In the genomic region with DNA sequence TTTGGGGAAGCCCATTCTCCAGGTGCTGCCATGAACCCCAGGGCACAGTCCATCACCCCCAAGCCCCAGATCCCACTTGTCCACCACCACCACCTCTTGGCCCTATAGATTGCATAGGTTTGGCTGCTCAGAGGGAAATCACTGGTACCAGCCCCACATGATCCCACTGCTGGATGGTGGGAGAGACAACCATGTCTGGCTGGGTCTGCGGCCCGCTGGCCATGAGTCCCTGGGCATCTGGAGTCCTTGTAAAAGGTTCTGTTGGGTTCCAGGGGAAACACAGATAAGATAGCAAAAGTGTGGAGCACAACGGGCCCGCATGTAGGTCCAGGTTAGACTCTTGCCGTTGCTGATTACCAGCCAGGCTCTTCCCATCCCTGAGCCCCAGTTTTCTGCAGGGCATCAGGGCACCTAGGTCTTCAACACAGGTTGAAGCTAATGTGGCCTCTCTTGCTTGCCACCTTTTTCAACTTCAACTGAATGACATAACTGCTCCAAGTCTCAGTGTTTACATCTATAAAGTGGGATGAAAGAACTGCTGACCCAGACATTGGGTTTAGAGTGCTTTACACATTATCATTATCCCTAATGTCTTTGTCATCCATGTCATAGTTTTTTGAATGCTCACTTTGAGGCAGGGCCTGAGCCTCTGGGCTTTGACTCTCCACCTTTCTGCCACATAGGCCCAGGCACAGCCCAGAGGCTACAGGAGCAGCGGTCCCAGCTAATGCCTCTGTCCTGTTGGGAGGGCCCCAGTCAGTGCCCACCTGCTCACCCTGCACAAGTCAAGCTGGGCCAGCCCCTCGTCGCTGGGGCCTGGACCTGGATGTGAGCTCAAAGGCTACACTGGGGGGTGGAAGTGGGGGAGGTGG, we compare ENCODE assay signal across 8 cellular contexts. TPM values are rescaled to one million over a fixed set of nuclear protein-coding genes. Genes with fewer than 3 reads are reported as not detected.
DNase-seq lines count a peak whose midpoint lies in the region; ATAC-seq, FAIRE-seq and TF ChIP-seq lines count a peak whose summit lies in the region.
"Had no signal": no experiment of that assay in that cellular context is flagged by ENCODE, and none has a peak within 500 bp of the region (broad histone marks: within the 10 kb centered on the region; RNA-seq: fewer than 3 reads in every experiment).

No MANE protein-coding gene starts in this region.

- H3K9me3 Mint-ChIP-seq in HFFc6 = no peaks in the 10 kb centered on the region
- H3K9me3 Mint-ChIP-seq in activated T-helper 2 cell treated with anti-CD3 and anti-CD28 coated beads, Interferon-gamma antibody, Interleukin-2, Interleukin-4, amounts not matched to agents 10 μg/mL and 5 μg/mL and 100 μg/mL, durations not matched to agents 14 hours and 24 hours and 36 hours = no peaks in the 10 kb centered on the region
- H3K9me3 Mint-ChIP-seq in stimulated activated naive CD8-positive, alpha-beta T cell treated with anti-CD3 and anti-CD28 coated beads, Interleukin-15, amount 100 ng/mL, for 72 hours = no peaks in the 10 kb centered on the region

- H3K4me1 ChIP-seq in kidney (ENCODE audit: control insufficient read depth in 1 of 2, insufficient read depth in 1 of 2, low read depth in 1 of 2, low read length in 2 of 2) = peaks cover 9 to 35% of the 10 kb centered on the region in 2 donors

- TF ChIP-seq CTCF in HFFc6 (IDR thresholded peaks at IDR 0.05) (no peak), kidney (IDR thresholded peaks at IDR 0.05; ENCODE audit: borderline replicate concordance, extremely low read depth, insufficient read depth) (no peak)

- peak overlapping the region; percentile 83 for H3K4me3 Mint-ChIP-seq in HFFc6
- peak overlapping the region; percentile 86 for H3K4me3 Mint-ChIP-seq in activated T-helper 2 cell treated with anti-CD3 and anti-CD28 coated beads, Interferon-gamma antibody, Interleukin-2, Interleukin-4, amounts not matched to agents 10 μg/mL and 5 μg/mL and 100 μg/mL, durations not matched to agents 14 hours and 24 hours and 36 hours (ENCODE audit: low read depth)
- H3K4me3 Mint-ChIP-seq in stimulated activated naive CD8-positive, alpha-beta T cell treated with anti-CD3 and anti-CD28 coated beads, Interleukin-15, amount 100 ng/mL, for 72 hours = peak overlapping the region; percentile 95 to 97

- DNase-seq in HFFc6 (no peak), kidney (peak; percentile 77), activated gamma-delta T cell (lab: John Stamatoyannopoulos, UW) (no peak)
- no peak for DNase-seq in activated T-helper 2 cell treated with anti-CD3 and anti-CD28 coated beads, Interferon-gamma antibody, Interleukin-2, Interleukin-4, amounts not matched to agents 10 μg/mL and 5 μg/mL and 100 μg/mL, durations not matched to agents 14 hours and 24 hours and 36 hours (ENCODE audit: low spot score)
- DNase-seq in stimulated activated naive CD8-positive, alpha-beta T cell treated with anti-CD3 and anti-CD28 coated beads, Interleukin-15, amount 100 ng/mL, for 72 hours = no peak

- no peaks in the 10 kb centered on the region for H3K36me3 ChIP-seq in kidney (ENCODE audit: control insufficient read depth in 1 of 2, insufficient read depth in 2 of 2, low read length in 2 of 2)
- H3K36me3 ChIP-seq: pancreas had no signal

- H3K9me3 ChIP-seq in kidney (ENCODE audit: control insufficient read depth in 1 of 2, low read length in 2 of 2) = no peaks in the 10 kb centered on the region
- H3K9me3 ChIP-seq: pancreas had no signal

- peaks cover 15% of the 10 kb centered on the region for H3K27me3 Mint-ChIP-seq in HFFc6 (ENCODE audit: insufficient read depth)
- peaks cover 15% of the 10 kb centered on the region for H3K27me3 Mint-ChIP-seq in activated T-helper 2 cell treated with anti-CD3 and anti-CD28 coated beads, Interferon-gamma antibody, Interleukin-2, Interleukin-4, amounts not matched to agents 10 μg/mL and 5 μg/mL and 100 μg/mL, durations not matched to agents 14 hours and 24 hours and 36 hours (ENCODE audit: low read depth)
- H3K27me3 Mint-ChIP-seq in stimulated activated naive CD8-positive, alpha-beta T cell treated with anti-CD3 and anti-CD28 coated beads, Interleukin-15, amount 100 ng/mL, for 72 hours = peaks cover 29% of the 10 kb centered on the region

- H3K4me1 Mint-ChIP-seq in HFFc6 (ENCODE audit: low read depth) = peaks cover 18% of the 10 kb centered on the region
- H3K4me1 Mint-ChIP-seq in activated T-helper 2 cell treated with anti-CD3 and anti-CD28 coated beads, Interferon-gamma antibody, Interleukin-2, Interleukin-4, amounts not matched to agents 10 μg/mL and 5 μg/mL and 100 μg/mL, durations not matched to agents 14 hours and 24 hours and 36 hours (ENCODE audit: low read depth) = peaks cover 18% of the 10 kb centered on the region
- H3K4me1 Mint-ChIP-seq in stimulated activated naive CD8-positive, alpha-beta T cell treated with anti-CD3 and anti-CD28 coated beads, Interleukin-15, amount 100 ng/mL, for 72 hours = peaks cover 52% of the 10 kb centered on the region

- peak overlapping the region; percentile 76 to 85 for H3K4me3 ChIP-seq in kidney (ENCODE audit: low read length in 2 of 2)

- H3K36me3 Mint-ChIP-seq in HFFc6 (ENCODE audit: low read depth) = no peaks in the 10 kb centered on the region
- H3K36me3 Mint-ChIP-seq in activated T-helper 2 cell treated with anti-CD3 and anti-CD28 coated beads, Interferon-gamma antibody, Interleukin-2, Interleukin-4, amounts not matched to agents 10 μg/mL and 5 μg/mL and 100 μg/mL, durations not matched to agents 14 hours and 24 hours and 36 hours (ENCODE audit: low read depth) = peaks cover 7% of the 10 kb centered on the region

- intact Hi-C loops in activated T-helper 2 cell treated with anti-CD3 and anti-CD28 coated beads, Interferon-gamma antibody, Interleukin-2, Interleukin-4, amounts not matched to agents 10 μg/mL and 5 μg/mL and 100 μg/mL, durations not matched to agents 14 hours and 24 hours and 36 hours (cut with micrococcal nuclease) = loop anchor here (2.0 to 10.0 kb wide), 2 partner anchors 65 to 97 kb away; a partner anchor contains a TSS
- intact Hi-C loops in kidney (cut with DNase I) = loop anchor here (10.0 kb wide), 1 partner anchor 95 kb away; a partner anchor contains a TSS

- H3K9ac ChIP-seq in kidney (ENCODE audit: low read length in 2 of 2) = peak overlapping the region in 1 of 2 donors; percentile 77

- peak overlapping the region in 1 of 2 donors; percentile 51 for H3K27ac ChIP-seq in kidney (ENCODE audit: low read depth in 2 of 2, low read length in 2 of 2)

- no peak for ATAC-seq in stimulated activated naive CD8-positive, alpha-beta T cell treated with anti-CD3 and anti-CD28 coated beads, Interleukin-15, amount 100 ng/mL, for 72 hours
- no peak for ATAC-seq in HG03196 (IDR thresholded peaks at IDR 0.05; ENCODE audit: unreplicated experiment)
- ATAC-seq in GM18511 (IDR thresholded peaks at IDR 0.05; ENCODE audit: unreplicated experiment) = no peak

- no peak for FAIRE-seq in kidney (lab: Jason Lieb, UNC)
- FAIRE-seq: pancreas had no signal

- peak overlapping the region; percentile 64; the same call in 1 of the 2 replicates for H3K27ac Mint-ChIP-seq in HFFc6
- peak overlapping the region; percentile 80 for H3K27ac Mint-ChIP-seq in activated T-helper 2 cell treated with anti-CD3 and anti-CD28 coated beads, Interferon-gamma antibody, Interleukin-2, Interleukin-4, amounts not matched to agents 10 μg/mL and 5 μg/mL and 100 μg/mL, durations not matched to agents 14 hours and 24 hours and 36 hours
- H3K27ac Mint-ChIP-seq in stimulated activated naive CD8-positive, alpha-beta T cell treated with anti-CD3 and anti-CD28 coated beads, Interleukin-15, amount 100 ng/mL, for 72 hours = no peak overlapping the region

RNA-seq across cellular contexts. Expression of a gene that starts 1.0 kb away (rescaled TPM):
- total RNA-seq in HFFc6 (2021; fragmentation: NEBNext Ultra II Directional; extraction: Animal tissue kit (Norgen Biotek cat#: 25700)) = 10 to 100 TPM; 28.5 to 38.0 (median 34.9) TPM
- total RNA-seq in activated T-helper 2 cell treated with anti-CD3 and anti-CD28 coated beads, Interferon-gamma antibody, Interleukin-2, Interleukin-4, amounts not matched to agents 10 μg/mL and 5 μg/mL and 100 μg/mL, durations not matched to agents 14 hours and 24 hours and 36 hours = 27.4 and 30.0 TPM in 2 replicates
- 27.7 TPM for total RNA-seq in kidney
- polyA plus RNA-seq in kidney (ENCODE audit: insufficient read depth, low read depth, low replicate concordance) = 37.3 TPM

RNA-seq across cellular contexts. Expression of a gene that starts 3.3 kb away (rescaled TPM):
- 1 to 10 TPM; 1.5 to 3.3 (median 2.0) TPM for total RNA-seq in HFFc6 (2021; fragmentation: NEBNext Ultra II Directional; extraction: Animal tissue kit (Norgen Biotek cat#: 25700))
- total RNA-seq in activated T-helper 2 cell treated with anti-CD3 and anti-CD28 coated beads, Interferon-gamma antibody, Interleukin-2, Interleukin-4, amounts not matched to agents 10 μg/mL and 5 μg/mL and 100 μg/mL, durations not matched to agents 14 hours and 24 hours and 36 hours = 3.4 and 3.9 TPM in 2 replicates
- total RNA-seq in kidney = 21.9 TPM
- 16.0 TPM for polyA plus RNA-seq in kidney (ENCODE audit: insufficient read depth, low read depth, low replicate concordance)

Comparison
In these comparisons a context has a peak if more than half of its experiments do, and no peak if none do; other contexts are left out.
1. H3K27ac Mint-ChIP-seq: peak in HFFc6 (single experiment) and activated T-helper 2 cell treated with anti-CD3 and anti-CD28 coated beads, Interferon-gamma antibody, Interleukin-2, Interleukin-4, amounts not matched to agents 10 μg/mL and 5 μg/mL and 100 μg/mL, durations not matched to agents 14 hours and 24 hours and 36 hours (single experiment); none in stimulated activated naive CD8-positive, alpha-beta T cell treated with anti-CD3 and anti-CD28 coated beads, Interleukin-15, amount 100 ng/mL, for 72 hours (0 of 2).
2. Peak in every context shown above with its lines, with median percentiles within 50 percentile points of each other: H3K4me3 Mint-ChIP-seq.